Comparison of ENCODE assay signal across 9 cellular contexts in the genomic region with DNA sequence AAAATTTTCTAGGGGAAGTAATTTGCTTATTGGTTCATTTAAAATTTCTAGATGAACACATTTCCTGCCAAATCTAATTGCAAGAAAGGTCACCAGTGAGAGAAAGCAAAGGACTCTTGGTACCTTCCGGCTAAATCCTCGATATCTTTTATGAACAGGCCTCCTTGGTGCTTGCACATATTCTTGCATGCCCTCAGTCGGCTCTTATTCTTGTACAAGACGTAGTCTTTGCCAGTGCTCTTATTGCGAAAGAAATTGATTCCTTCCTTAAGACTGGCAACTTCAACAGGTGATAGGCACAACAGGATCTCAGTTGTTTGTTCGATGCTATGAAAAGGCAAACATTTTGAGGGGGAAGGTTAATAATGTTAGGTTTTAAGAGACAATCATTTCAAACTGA.
DNase-seq lines count a peak whose midpoint lies in the region; ATAC-seq and TF ChIP-seq lines count a peak whose summit lies in the region.
"Had no signal": no experiment of that assay in that cellular context is flagged by ENCODE, and none has a peak within 500 bp of the region (broad histone marks: within the 10 kb centered on the region; RNA-seq: fewer than 3 reads in every experiment).

No MANE protein-coding gene starts in this region.

- DNase-seq in stimulated activated CD4-positive, alpha-beta T cell treated with anti-CD3 and anti-CD28 coated beads, Interleukin-4, amount 100 ng/mL, for 24 hours = peak; percentile 18
- no peak for DNase-seq in stimulated activated CD4-positive, alpha-beta T cell treated with anti-CD3 and anti-CD28 coated beads, Interleukin-12 subunit alpha, Interleukin-12 subunit beta, amount 100 ng/mL, for 4 hours
- DNase-seq in ascending aorta (ENCODE audit: low spot score in 2 of 2) (no peak), lung (ENCODE audit: low spot score) (no peak), NCI-H1048 (lab: John Stamatoyannopoulos, UW) (no peak), SW 1271 (lab: John Stamatoyannopoulos, UW) (no peak)
- DNase-seq: WERI-Rb-1 had no signal

- no peaks in the 10 kb centered on the region for H3K36me3 ChIP-seq in ascending aorta
- H3K36me3 ChIP-seq in lung (ENCODE audit: control insufficient read depth in 2 of 2, insufficient read depth in 2 of 2, low read length in 2 of 2) = no peaks in the 10 kb centered on the region
- H3K36me3 ChIP-seq: WERI-Rb-1 had no signal

- H3K27me3 ChIP-seq in ascending aorta (no peaks in the 10 kb centered on the region), lung (ENCODE audit: control insufficient read depth, insufficient read depth) (no peaks in the 10 kb centered on the region)

- intact Hi-C loops in ascending aorta (cut with DNase I) = loop anchor here (2.0 to 5.0 kb wide), 2 partner anchors 33 to 55 kb away; no protein-coding TSS in a partner anchor

- H3K9me3 ChIP-seq in ascending aorta (no peaks in the 10 kb centered on the region), lung (ENCODE audit: control insufficient read depth in 2 of 2, insufficient read depth in 1 of 2, low read length in 1 of 2) (no peaks in the 10 kb centered on the region)

- H3K4me1 ChIP-seq in ascending aorta (peaks cover 0 to 10% of the 10 kb centered on the region in 2 donors), lung (ENCODE audit: control insufficient read depth in 2 of 2, insufficient read depth in 2 of 2, low read length in 2 of 2) (peaks cover 0 to 3% of the 10 kb centered on the region in 2 donors)

- H3K27ac ChIP-seq in ascending aorta (peak overlapping the region; percentile 88 to 90), lung (ENCODE audit: low read depth in 1 of 2, low read length in 1 of 2) (peak overlapping the region; percentile 77 to 95)
- H3K27ac ChIP-seq: WERI-Rb-1 had no signal

- ATAC-seq in lung (ENCODE audit: insufficient read depth, low FRiP score) (no peak), HG03039 (IDR thresholded peaks at IDR 0.05; ENCODE audit: unreplicated experiment) (no peak), HG02870 (IDR thresholded peaks at IDR 0.05; ENCODE audit: unreplicated experiment) (no peak)

- TF ChIP-seq CTCF in ascending aorta (IDR thresholded peaks at IDR 0.05) (no peak), lung (IDR thresholded peaks at IDR 0.05; ENCODE audit: control extremely low read depth, extremely low read depth) (no peak)

- WGBS in lung, 2 donors = 20 to 22% methylated on average over 6 of the region's 6 CpGs

- H3K4me3 ChIP-seq in ascending aorta = peak overlapping the region; percentile 54 to 68
- H3K4me3 ChIP-seq in lung = no peak overlapping the region
